Comparison of ENCODE assay signal across 8 cellular contexts in genomic region chr7:106153891-106154449, GRCh38. TPM values are rescaled to one million over a fixed set of nuclear protein-coding genes. Genes with fewer than 3 reads are reported as not detected.
A peak's percentile ranks its signal among the peaks of the same experiment; 100 is the strongest.
DNase-seq lines count a peak whose midpoint lies in the region; ATAC-seq and TF ChIP-seq lines count a peak whose summit lies in the region.

No MANE protein-coding gene starts in this region.

- H3K4me3 ChIP-seq in AG04450 (ENCODE audit: low read depth, low read length) (no peak overlapping the region), lung (no peak overlapping the region)

- DNase-seq in AG04450 (ENCODE audit: low read depth, low spot score) (peak; percentile 59), NCI-H526 (lab: John Stamatoyannopoulos, UW) (peak; percentile 16 to 90), dermis blood vessel endothelial cell (peak; percentile 89), lung (ENCODE audit: low spot score) (peak; percentile 83)
- peak; percentile 65 to 69 for DNase-seq in activated CD4-positive, alpha-beta T cell treated with anti-CD3 and anti-CD28 coated beads, Interleukin-2, amount 50 U/mL, for 4 hours
- DNase-seq in stimulated activated CD8-positive, alpha-beta memory T cell treated with anti-CD3 and anti-CD28 coated beads, Interleukin-12 subunit alpha, Interleukin-12 subunit beta, amount 100 ng/mL, for 1 hour (ENCODE audit: low read depth) = peak; percentile 58

- H3K27ac ChIP-seq in AG04450 (ENCODE audit: low read depth, low read length) = no peak overlapping the region
- no peak overlapping the region for H3K27ac ChIP-seq in lung (ENCODE audit: low read depth in 1 of 2, low read length in 1 of 2)

- POLR2A ChIA-PET in AG04450 (lab: Yijun Ruan, JAX) = interaction anchor here (1.2 kb wide), 1 partner anchor 42 kb away, joined by 5 read pairs; the partner anchor contains the start of gene SYPL1

- no peaks in the 10 kb centered on the region for H3K4me1 ChIP-seq in lung (ENCODE audit: control insufficient read depth in 2 of 2, insufficient read depth in 2 of 2, low read length in 2 of 2)

- ATAC-seq in GM18867 (IDR thresholded peaks at IDR 0.05; ENCODE audit: unreplicated experiment) = peak; percentile 69
- ATAC-seq in HG03432 (IDR thresholded peaks at IDR 0.05; ENCODE audit: unreplicated experiment) = peak; percentile 64
- peak; percentile 84 for ATAC-seq in lung (ENCODE audit: insufficient read depth, low FRiP score)

- H3K27me3 ChIP-seq in AG04450 (ENCODE audit: control insufficient read depth, insufficient read depth, low read length) (peaks cover 13% of the 10 kb centered on the region), lung (ENCODE audit: control insufficient read depth, insufficient read depth) (no peaks in the 10 kb centered on the region)

- TF ChIP-seq CTCF in AG04450 (IDR thresholded peaks at IDR 0.05; ENCODE audit: low read depth, low read length) = peak; percentile 99
- TF ChIP-seq CTCF in lung (IDR thresholded peaks at IDR 0.05; ENCODE audit: control extremely low read depth, extremely low read depth) = peak; percentile 85

- H3K36me3 ChIP-seq in lung (ENCODE audit: control insufficient read depth in 2 of 2, insufficient read depth in 2 of 2, low read length in 2 of 2) = no peaks in the 10 kb centered on the region

- H3K9me3 ChIP-seq in AG04450 (ENCODE audit: control insufficient read depth, insufficient read depth, low read length) (no peaks in the 10 kb centered on the region; the same call in 1 of the 2 replicates), lung (ENCODE audit: control insufficient read depth in 2 of 2, insufficient read depth in 1 of 2, low read length in 1 of 2) (no peaks in the 10 kb centered on the region)

- WGBS in lung, 2 donors = 53 to 56% methylated on average over 15 of the region's 15 CpGs

- CTCF ChIA-PET in AG04450 (lab: Charles Lee) = interaction anchor here (0.6 to 8.1 kb wide), 45 partner anchors 10 to 756 kb away, joined by 3 to 153 read pairs (median 4); partner anchors contain the start of gene SYPL1

RNA-seq across cellular contexts. Expression of gene SYPL1, which starts 41.9 kb away (rescaled TPM):
- polyA plus RNA-seq in AG04450 (2011; rRNA removed) (66.4 and 84.7 TPM in 2 replicates), lung (10 to 100 TPM; 52.7 to 65.2 TPM)
- polyA minus RNA-seq in AG04450 (2011; rRNA and poly(A)+ RNA removed) = 21.7 and 41.0 TPM in 2 replicates
- total RNA-seq in dermis blood vessel endothelial cell (92.7 and 133 TPM in 2 replicates), lung (100 to 1,000 TPM in 1 of 2 donors, 10 to 100 TPM in 1; 71.6 to 114 TPM)
